ENCODE assay signal across 1 cellular context in the genomic region with DNA sequence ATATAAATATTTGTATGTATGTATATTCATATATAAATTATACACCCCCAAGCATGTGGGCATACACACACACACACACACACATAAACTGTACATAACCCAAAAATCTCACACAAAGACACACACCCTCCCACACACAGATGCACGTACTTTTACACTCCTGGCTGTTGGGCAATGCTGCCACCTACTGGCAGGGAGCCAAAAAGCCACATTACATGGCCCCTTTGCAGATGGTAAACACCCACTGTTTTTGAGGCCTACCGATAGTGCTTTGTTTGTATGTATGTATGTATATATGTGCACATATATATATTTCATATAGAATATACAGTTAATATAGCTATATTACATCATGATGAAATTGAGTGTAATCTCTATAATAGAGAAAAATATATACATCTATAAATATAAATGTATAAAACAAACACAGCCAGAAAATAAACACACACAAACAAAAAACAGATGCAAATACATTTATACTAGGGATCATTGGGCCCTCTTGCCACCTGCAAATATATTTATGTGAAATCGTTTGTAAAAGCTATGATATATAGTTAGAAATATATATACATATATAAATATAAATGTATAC.
TF ChIP-seq lines count a peak whose summit lies in the region.

No MANE protein-coding gene starts in this region.

TF ChIP-seq in H1, 55 proteins besides CTCF, POLR2A, EP300 and RAD21 (continued from another document):
- TF ChIP-seq RNF2 (IDR thresholded peaks at IDR 0.05; ENCODE audit: borderline replicate concordance, low read depth, low read length, missing control alignments, poor library complexity, severe bottlenecking) (no peak), SP2 (IDR thresholded peaks at IDR 0.05; ENCODE audit: low read length) (no peak), SUZ12 (IDR thresholded peaks at IDR 0.05; ENCODE audit: low read length) (no peak), CTBP2 (IDR thresholded peaks at IDR 0.05; ENCODE audit: borderline replicate concordance, insufficient read depth, insufficient read length, low read length) (no peak), CBX8 (IDR thresholded peaks at IDR 0.05; ENCODE audit: borderline replicate concordance, low read depth, low read length) (no peak), CHD1 (IDR thresholded peaks at IDR 0.05; ENCODE audit: low read depth, low read length) (no peak), KDM5A (IDR thresholded peaks at IDR 0.05; ENCODE audit: low read length) (no peak), GTF2F1 (IDR thresholded peaks at IDR 0.05; ENCODE audit: borderline replicate concordance, low read depth, low read length) (no peak), SRF (IDR thresholded peaks at IDR 0.05; ENCODE audit: low read depth, low read length) (no peak), JUN (IDR thresholded peaks at IDR 0.05; ENCODE audit: low read depth, low read length) (no peak), KDM1A (IDR thresholded peaks at IDR 0.05; ENCODE audit: borderline replicate concordance, low read length) (no peak), SIRT6 (IDR thresholded peaks at IDR 0.05; ENCODE audit: low read length) (no peak), SP4 (IDR thresholded peaks at IDR 0.05; ENCODE audit: low read length) (no peak)
- TF ChIP-seq, protein P1, sequence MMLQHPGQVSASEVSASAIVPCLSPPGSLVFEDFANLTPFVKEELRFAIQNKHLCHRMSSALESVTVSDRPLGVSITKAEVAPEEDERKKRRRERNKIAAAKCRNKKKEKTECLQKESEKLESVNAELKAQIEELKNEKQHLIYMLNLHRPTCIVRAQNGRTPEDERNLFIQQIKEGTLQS (IDR thresholded peaks at IDR 0.05; ENCODE audit: insufficient read depth, low read depth, low read length), result no peak
- TF ChIP-seq, protein P2, sequence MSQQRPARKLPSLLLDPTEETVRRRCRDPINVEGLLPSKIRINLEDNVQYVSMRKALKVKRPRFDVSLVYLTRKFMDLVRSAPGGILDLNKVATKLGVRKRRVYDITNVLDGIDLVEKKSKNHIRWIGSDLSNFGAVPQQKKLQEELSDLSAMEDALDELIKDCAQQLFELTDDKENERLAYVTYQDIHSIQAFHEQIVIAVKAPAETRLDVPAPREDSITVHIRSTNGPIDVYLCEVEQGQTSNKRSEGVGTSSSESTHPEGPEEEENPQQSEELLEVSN (IDR thresholded peaks at IDR 0.05), result no peak
- TF ChIP-seq, protein P3, sequence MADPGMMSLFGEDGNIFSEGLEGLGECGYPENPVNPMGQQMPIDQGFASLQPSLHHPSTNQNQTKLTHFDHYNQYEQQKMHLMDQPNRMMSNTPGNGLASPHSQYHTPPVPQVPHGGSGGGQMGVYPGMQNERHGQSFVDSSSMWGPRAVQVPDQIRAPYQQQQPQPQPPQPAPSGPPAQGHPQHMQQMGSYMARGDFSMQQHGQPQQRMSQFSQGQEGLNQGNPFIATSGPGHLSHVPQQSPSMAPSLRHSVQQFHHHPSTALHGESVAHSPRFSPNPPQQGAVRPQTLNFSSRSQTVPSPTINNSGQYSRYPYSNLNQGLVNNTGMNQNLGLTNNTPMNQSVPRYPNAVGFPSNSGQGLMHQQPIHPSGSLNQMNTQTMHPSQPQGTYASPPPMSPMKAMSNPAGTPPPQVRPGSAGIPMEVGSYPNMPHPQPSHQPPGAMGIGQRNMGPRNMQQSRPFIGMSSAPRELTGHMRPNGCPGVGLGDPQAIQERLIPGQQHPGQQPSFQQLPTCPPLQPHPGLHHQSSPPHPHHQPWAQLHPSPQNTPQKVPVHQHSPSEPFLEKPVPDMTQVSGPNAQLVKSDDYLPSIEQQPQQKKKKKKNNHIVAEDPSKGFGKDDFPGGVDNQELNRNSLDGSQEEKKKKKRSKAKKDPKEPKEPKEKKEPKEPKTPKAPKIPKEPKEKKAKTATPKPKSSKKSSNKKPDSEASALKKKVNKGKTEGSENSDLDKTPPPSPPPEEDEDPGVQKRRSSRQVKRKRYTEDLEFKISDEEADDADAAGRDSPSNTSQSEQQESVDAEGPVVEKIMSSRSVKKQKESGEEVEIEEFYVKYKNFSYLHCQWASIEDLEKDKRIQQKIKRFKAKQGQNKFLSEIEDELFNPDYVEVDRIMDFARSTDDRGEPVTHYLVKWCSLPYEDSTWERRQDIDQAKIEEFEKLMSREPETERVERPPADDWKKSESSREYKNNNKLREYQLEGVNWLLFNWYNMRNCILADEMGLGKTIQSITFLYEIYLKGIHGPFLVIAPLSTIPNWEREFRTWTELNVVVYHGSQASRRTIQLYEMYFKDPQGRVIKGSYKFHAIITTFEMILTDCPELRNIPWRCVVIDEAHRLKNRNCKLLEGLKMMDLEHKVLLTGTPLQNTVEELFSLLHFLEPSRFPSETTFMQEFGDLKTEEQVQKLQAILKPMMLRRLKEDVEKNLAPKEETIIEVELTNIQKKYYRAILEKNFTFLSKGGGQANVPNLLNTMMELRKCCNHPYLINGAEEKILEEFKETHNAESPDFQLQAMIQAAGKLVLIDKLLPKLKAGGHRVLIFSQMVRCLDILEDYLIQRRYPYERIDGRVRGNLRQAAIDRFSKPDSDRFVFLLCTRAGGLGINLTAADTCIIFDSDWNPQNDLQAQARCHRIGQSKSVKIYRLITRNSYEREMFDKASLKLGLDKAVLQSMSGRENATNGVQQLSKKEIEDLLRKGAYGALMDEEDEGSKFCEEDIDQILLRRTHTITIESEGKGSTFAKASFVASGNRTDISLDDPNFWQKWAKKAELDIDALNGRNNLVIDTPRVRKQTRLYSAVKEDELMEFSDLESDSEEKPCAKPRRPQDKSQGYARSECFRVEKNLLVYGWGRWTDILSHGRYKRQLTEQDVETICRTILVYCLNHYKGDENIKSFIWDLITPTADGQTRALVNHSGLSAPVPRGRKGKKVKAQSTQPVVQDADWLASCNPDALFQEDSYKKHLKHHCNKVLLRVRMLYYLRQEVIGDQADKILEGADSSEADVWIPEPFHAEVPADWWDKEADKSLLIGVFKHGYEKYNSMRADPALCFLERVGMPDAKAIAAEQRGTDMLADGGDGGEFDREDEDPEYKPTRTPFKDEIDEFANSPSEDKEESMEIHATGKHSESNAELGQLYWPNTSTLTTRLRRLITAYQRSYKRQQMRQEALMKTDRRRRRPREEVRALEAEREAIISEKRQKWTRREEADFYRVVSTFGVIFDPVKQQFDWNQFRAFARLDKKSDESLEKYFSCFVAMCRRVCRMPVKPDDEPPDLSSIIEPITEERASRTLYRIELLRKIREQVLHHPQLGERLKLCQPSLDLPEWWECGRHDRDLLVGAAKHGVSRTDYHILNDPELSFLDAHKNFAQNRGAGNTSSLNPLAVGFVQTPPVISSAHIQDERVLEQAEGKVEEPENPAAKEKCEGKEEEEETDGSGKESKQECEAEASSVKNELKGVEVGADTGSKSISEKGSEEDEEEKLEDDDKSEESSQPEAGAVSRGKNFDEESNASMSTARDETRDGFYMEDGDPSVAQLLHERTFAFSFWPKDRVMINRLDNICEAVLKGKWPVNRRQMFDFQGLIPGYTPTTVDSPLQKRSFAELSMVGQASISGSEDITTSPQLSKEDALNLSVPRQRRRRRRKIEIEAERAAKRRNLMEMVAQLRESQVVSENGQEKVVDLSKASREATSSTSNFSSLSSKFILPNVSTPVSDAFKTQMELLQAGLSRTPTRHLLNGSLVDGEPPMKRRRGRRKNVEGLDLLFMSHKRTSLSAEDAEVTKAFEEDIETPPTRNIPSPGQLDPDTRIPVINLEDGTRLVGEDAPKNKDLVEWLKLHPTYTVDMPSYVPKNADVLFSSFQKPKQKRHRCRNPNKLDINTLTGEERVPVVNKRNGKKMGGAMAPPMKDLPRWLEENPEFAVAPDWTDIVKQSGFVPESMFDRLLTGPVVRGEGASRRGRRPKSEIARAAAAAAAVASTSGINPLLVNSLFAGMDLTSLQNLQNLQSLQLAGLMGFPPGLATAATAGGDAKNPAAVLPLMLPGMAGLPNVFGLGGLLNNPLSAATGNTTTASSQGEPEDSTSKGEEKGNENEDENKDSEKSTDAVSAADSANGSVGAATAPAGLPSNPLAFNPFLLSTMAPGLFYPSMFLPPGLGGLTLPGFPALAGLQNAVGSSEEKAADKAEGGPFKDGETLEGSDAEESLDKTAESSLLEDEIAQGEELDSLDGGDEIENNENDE (IDR thresholded peaks at IDR 0.05; ENCODE audit: insufficient replicate concordance, low read length), result no peak
